In the genomic region with DNA sequence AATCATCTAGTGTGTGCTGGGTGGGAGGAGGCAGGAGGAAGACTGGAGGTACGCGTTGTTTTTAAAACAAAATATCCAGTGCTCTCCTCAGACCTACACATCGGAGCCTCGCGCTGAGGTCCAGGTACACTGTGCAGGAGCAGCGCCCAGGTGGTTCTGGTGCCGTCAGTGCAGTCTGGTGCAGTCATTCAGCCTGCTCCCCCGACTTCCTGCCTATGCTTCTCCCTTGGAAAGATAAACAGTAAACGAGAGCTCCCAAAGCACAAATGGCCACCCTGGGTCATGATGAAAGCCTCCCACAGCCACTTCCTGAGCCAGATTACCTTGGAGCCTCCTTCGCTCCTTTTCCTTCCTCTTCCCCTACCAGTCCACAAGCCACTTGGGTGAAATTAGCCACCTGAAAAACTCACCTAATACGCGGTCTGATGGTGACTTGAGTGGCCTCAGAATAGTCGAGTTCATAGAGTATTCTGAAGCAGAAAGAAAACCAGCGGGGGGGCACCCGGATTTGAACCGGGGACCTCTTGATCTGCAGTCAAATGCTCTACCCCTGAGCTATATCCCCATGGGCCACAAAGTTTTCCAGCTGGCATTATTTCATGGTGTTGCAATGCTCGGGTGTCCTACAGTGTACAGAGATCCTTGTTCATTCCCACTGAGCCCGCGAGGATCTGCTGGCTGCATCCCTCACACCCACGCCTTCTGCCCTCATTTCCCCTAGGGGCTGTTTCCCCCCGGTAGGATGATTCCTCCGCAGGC, we compare ENCODE assay signal across 1 cellular context.
TF ChIP-seq lines count a peak whose summit lies in the region.

No MANE protein-coding gene starts in this region.

TF ChIP-seq in HepG2, 621 proteins besides CTCF, POLR2A, EP300 and RAD21 (continued from another document and continues in another):
- TF ChIP-seq, protein P1, sequence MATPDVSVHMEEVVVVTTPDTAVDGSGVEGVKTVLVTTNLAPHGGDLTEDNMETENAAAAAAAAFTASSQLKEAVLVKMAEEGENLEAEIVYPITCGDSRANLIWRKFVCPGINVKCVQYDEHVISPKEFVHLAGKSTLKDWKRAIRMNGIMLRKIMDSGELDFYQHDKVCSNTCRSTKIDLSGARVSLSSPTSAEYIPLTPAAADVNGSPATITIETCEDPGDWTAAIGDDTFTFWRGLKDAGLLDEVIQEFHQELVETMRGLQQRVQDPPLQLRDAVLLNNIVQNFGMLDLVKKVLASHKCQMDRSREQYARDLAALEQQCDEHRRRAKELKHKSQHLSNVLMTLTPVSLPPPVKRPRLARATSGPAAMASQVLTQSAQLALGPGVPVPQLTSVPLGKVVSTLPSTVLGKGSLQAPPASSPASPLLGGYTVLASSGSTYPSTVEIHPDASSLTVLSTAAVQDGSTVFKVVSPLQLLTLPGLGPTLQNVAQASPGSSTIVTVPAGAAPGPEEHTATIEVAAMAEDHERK (CRISPR knock-in tag; IDR thresholded peaks at IDR 0.05; ENCODE audit: low read depth), result no peak
- TF ChIP-seq EHMT2 (IDR thresholded peaks at IDR 0.05; ENCODE audit: borderline replicate concordance, low read depth, low read length), result peak; percentile 45; the same call in 1 of the 2 replicates
- TF ChIP-seq, protein P2, sequence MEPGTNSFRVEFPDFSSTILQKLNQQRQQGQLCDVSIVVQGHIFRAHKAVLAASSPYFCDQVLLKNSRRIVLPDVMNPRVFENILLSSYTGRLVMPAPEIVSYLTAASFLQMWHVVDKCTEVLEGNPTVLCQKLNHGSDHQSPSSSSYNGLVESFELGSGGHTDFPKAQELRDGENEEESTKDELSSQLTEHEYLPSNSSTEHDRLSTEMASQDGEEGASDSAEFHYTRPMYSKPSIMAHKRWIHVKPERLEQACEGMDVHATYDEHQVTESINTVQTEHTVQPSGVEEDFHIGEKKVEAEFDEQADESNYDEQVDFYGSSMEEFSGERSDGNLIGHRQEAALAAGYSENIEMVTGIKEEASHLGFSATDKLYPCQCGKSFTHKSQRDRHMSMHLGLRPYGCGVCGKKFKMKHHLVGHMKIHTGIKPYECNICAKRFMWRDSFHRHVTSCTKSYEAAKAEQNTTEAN (CRISPR knock-in tag; conservative IDR thresholded peaks at IDR 0.05), result no peak
- TF ChIP-seq, protein P3, sequence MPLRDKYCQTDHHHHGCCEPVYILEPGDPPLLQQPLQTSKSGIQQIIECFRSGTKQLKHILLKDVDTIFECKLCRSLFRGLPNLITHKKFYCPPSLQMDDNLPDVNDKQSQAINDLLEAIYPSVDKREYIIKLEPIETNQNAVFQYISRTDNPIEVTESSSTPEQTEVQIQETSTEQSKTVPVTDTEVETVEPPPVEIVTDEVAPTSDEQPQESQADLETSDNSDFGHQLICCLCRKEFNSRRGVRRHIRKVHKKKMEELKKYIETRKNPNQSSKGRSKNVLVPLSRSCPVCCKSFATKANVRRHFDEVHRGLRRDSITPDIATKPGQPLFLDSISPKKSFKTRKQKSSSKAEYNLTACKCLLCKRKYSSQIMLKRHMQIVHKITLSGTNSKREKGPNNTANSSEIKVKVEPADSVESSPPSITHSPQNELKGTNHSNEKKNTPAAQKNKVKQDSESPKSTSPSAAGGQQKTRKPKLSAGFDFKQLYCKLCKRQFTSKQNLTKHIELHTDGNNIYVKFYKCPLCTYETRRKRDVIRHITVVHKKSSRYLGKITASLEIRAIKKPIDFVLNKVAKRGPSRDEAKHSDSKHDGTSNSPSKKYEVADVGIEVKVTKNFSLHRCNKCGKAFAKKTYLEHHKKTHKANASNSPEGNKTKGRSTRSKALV (CRISPR knock-in tag; IDR thresholded peaks at IDR 0.05), result peak; percentile 83
- TF ChIP-seq, protein P4, sequence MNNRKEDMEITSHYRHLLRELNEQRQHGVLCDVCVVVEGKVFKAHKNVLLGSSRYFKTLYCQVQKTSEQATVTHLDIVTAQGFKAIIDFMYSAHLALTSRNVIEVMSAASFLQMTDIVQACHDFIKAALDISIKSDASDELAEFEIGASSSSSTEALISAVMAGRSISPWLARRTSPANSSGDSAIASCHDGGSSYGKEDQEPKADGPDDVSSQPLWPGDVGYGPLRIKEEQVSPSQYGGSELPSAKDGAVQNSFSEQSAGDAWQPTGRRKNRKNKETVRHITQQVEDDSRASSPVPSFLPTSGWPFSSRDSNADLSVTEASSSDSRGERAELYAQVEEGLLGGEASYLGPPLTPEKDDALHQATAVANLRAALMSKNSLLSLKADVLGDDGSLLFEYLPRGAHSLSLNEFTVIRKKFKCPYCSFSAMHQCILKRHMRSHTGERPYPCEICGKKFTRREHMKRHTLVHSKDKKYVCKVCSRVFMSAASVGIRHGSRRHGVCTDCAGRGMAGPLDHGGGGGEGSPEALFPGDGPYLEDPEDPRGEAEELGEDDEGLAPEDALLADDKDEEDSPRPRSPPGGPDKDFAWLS (CRISPR knock-in tag; IDR thresholded peaks at IDR 0.05; ENCODE audit: borderline replicate concordance), result no peak
- no peak for TF ChIP-seq ZNF468 (CRISPR knock-in tag; IDR thresholded peaks at IDR 0.05)
- peak; percentile 69; the same call in 1 of the 2 replicates for TF ChIP-seq ZBTB7B (CRISPR knock-in tag; IDR thresholded peaks at IDR 0.05)
- TF ChIP-seq PRPF4 (IDR thresholded peaks at IDR 0.05; ENCODE audit: low read depth, low read length, poor library complexity, severe bottlenecking), result no peak
- TF ChIP-seq, protein P5, sequence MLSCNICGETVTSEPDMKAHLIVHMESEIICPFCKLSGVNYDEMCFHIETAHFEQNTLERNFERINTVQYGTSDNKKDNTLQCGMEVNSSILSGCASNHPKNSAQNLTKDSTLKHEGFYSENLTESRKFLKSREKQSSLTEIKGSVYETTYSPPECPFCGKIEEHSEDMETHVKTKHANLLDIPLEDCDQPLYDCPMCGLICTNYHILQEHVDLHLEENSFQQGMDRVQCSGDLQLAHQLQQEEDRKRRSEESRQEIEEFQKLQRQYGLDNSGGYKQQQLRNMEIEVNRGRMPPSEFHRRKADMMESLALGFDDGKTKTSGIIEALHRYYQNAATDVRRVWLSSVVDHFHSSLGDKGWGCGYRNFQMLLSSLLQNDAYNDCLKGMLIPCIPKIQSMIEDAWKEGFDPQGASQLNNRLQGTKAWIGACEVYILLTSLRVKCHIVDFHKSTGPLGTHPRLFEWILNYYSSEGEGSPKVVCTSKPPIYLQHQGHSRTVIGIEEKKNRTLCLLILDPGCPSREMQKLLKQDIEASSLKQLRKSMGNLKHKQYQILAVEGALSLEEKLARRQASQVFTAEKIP (CRISPR knock-in tag; IDR thresholded peaks at IDR 0.05; ENCODE audit: borderline replicate concordance), result no peak
- no peak for TF ChIP-seq STAG1 (CRISPR knock-in tag; IDR thresholded peaks at IDR 0.05)
- TF ChIP-seq HMG20B (CRISPR knock-in tag; conservative IDR thresholded peaks at IDR 0.05), result no peak
- TF ChIP-seq ZNF30 (CRISPR knock-in tag; IDR thresholded peaks at IDR 0.05), result no peak
- peak; percentile 52; the same call in 1 of the 2 replicates for TF ChIP-seq NFKB2 (CRISPR knock-in tag; IDR thresholded peaks at IDR 0.05; ENCODE audit: borderline replicate concordance)
- no peak for TF ChIP-seq ZSCAN31 (CRISPR knock-in tag; IDR thresholded peaks at IDR 0.05; ENCODE audit: low read depth)
- no peak for TF ChIP-seq GABPA (IDR thresholded peaks at IDR 0.05; ENCODE audit: low read depth, low read length)
- peak; percentile 54; the same call in 1 of the 2 replicates for TF ChIP-seq GABPA (CRISPR knock-in tag; IDR thresholded peaks at IDR 0.05; ENCODE audit: low read depth)
- TF ChIP-seq PAWR (CRISPR knock-in tag; IDR thresholded peaks at IDR 0.05; ENCODE audit: borderline replicate concordance), result no peak
- TF ChIP-seq, protein P6, sequence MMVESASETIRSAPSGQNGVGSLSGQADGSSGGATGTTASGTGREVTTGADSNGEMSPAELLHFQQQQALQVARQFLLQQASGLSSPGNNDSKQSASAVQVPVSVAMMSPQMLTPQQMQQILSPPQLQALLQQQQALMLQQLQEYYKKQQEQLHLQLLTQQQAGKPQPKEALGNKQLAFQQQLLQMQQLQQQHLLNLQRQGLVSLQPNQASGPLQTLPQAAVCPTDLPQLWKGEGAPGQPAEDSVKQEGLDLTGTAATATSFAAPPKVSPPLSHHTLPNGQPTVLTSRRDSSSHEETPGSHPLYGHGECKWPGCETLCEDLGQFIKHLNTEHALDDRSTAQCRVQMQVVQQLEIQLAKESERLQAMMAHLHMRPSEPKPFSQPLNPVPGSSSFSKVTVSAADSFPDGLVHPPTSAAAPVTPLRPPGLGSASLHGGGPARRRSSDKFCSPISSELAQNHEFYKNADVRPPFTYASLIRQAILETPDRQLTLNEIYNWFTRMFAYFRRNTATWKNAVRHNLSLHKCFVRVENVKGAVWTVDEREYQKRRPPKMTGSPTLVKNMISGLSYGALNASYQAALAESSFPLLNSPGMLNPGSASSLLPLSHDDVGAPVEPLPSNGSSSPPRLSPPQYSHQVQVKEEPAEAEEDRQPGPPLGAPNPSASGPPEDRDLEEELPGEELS (CRISPR knock-in tag; IDR thresholded peaks at IDR 0.05), result no peak
- TF ChIP-seq, protein P7, sequence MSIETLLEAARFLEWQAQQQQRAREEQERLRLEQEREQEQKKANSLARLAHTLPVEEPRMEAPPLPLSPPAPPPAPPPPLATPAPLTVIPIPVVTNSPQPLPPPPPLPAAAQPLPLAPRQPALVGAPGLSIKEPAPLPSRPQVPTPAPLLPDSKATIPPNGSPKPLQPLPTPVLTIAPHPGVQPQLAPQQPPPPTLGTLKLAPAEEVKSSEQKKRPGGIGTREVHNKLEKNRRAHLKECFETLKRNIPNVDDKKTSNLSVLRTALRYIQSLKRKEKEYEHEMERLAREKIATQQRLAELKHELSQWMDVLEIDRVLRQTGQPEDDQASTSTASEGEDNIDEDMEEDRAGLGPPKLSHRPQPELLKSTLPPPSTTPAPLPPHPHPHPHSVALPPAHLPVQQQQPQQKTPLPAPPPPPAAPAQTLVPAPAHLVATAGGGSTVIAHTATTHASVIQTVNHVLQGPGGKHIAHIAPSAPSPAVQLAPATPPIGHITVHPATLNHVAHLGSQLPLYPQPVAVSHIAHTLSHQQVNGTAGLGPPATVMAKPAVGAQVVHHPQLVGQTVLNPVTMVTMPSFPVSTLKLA (IDR thresholded peaks at IDR 0.05), result no peak
- TF ChIP-seq ZNF570 (CRISPR knock-in tag; IDR thresholded peaks at IDR 0.05; ENCODE audit: borderline replicate concordance), result no peak
- TF ChIP-seq MYC (CRISPR knock-in tag; IDR thresholded peaks at IDR 0.05; ENCODE audit: borderline replicate concordance), result no peak
- TF ChIP-seq CENPT (CRISPR knock-in tag; IDR thresholded peaks at IDR 0.05; ENCODE audit: low read depth), result no peak
- no peak for TF ChIP-seq HNRNPL (IDR thresholded peaks at IDR 0.05; ENCODE audit: low read depth, low read length)
- TF ChIP-seq, protein P8, sequence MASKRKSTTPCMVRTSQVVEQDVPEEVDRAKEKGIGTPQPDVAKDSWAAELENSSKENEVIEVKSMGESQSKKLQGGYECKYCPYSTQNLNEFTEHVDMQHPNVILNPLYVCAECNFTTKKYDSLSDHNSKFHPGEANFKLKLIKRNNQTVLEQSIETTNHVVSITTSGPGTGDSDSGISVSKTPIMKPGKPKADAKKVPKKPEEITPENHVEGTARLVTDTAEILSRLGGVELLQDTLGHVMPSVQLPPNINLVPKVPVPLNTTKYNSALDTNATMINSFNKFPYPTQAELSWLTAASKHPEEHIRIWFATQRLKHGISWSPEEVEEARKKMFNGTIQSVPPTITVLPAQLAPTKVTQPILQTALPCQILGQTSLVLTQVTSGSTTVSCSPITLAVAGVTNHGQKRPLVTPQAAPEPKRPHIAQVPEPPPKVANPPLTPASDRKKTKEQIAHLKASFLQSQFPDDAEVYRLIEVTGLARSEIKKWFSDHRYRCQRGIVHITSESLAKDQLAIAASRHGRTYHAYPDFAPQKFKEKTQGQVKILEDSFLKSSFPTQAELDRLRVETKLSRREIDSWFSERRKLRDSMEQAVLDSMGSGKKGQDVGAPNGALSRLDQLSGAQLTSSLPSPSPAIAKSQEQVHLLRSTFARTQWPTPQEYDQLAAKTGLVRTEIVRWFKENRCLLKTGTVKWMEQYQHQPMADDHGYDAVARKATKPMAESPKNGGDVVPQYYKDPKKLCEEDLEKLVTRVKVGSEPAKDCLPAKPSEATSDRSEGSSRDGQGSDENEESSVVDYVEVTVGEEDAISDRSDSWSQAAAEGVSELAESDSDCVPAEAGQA (IDR thresholded peaks at IDR 0.05; ENCODE audit: low read depth), result 0 out of 2 replicates have a peak, but pooled peaks have one; percentile 17
- TF ChIP-seq, protein P8 (CRISPR knock-in tag; IDR thresholded peaks at IDR 0.05; ENCODE audit: borderline replicate concordance), result no peak
- no peak for TF ChIP-seq ZNF235 (CRISPR knock-in tag; IDR thresholded peaks at IDR 0.05; ENCODE audit: borderline replicate concordance)
